ENCODE assay signal across 1 cellular context in the genomic region with DNA sequence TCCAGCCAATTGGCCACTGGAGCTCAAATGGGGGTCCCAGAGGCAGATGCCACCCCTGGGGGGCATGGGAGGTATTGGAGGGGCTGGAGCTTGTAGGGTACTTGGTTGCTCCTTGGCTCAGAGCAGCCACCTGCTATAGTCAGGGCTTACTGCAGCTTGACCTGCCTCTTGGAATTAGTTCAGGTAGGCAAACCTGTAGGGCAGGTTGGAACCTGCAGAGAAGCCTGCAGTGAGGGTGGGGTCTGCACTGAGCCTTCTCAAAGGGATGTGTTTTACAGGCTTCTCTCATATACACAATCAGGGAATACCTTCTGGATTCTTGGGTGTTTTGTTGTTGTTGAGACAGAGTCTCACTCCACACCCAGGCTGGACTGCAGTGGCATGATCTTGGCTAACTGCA.
A peak's percentile ranks its signal among the peaks of the same experiment; 100 is the strongest.
TF ChIP-seq lines count a peak whose summit lies in the region.

No MANE protein-coding gene starts in this region.

TF ChIP-seq in Ishikawa, 13 proteins besides CTCF, POLR2A, EP300 and RAD21 (continued from another document):
- TF ChIP-seq, protein P1, sequence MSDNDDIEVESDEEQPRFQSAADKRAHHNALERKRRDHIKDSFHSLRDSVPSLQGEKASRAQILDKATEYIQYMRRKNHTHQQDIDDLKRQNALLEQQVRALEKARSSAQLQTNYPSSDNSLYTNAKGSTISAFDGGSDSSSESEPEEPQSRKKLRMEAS (IDR thresholded peaks at IDR 0.05), result peak; percentile 56; the same call in 1 of the 2 replicates
- peak; percentile 77 for TF ChIP-seq NFIC (IDR thresholded peaks at IDR 0.05)
- peak; percentile 80; the same call in 1 of the 2 replicates for TF ChIP-seq TCF12 (IDR thresholded peaks at IDR 0.05; ENCODE audit: low read depth)
- TF ChIP-seq YY1 (IDR thresholded peaks at IDR 0.05; ENCODE audit: low read depth), result no peak
- no peak for TF ChIP-seq REST (IDR thresholded peaks at IDR 0.05; ENCODE audit: low read depth)
- no peak for TF ChIP-seq FOXM1 (IDR thresholded peaks at IDR 0.05; ENCODE audit: borderline replicate concordance, low read depth)
- TF ChIP-seq ZBTB7A (IDR thresholded peaks at IDR 0.05; ENCODE audit: low read depth), result peak; percentile 76; the same call in 1 of the 2 replicates
- peak; percentile 66 for TF ChIP-seq TEAD4 (IDR thresholded peaks at IDR 0.05)
